In genomic region chr16:17331071-17331521, GRCh38 we compare ENCODE assay signal across 1 cellular context.
TF ChIP-seq lines count a peak whose summit lies in the region.

No MANE protein-coding gene starts in this region.

TF ChIP-seq in HepG2, 621 proteins besides CTCF, POLR2A, EP300 and RAD21 (continued from another document):
- TF ChIP-seq ZNF318 (CRISPR knock-in tag; IDR thresholded peaks at IDR 0.05): no peak
